In the genomic region with DNA sequence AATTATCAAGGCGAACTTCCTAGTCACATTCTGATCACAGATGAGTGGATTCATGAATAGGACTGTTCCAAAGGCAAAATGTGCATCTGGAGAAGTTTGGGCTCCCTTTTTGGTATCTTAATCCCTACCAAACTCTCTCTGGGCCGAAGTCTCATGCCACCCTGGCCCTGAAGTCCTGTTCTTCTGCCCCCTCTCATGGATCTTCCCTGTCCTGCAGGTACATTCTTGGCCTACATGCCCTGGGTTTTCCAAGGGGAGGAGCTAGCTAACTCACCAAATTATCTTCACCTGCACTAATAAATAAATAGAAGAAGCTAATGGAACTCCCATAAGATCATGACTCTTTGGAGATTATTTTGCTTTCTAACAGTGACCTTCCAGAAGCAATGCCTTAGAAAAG, we compare ENCODE assay signal across 29 cellular contexts. TPM values are rescaled to one million over a fixed set of nuclear protein-coding genes. Genes with fewer than 3 reads are reported as not detected.
"Had no signal": no experiment of that assay in that cellular context is flagged by ENCODE, and none has a peak within 500 bp of the region (broad histone marks: within the 10 kb centered on the region; RNA-seq: fewer than 3 reads in every experiment).

No MANE protein-coding gene starts in this region.

- H3K4me1 Mint-ChIP-seq: activated CD4-positive, alpha-beta memory T cell treated with anti-CD3 and anti-CD28 coated beads, Interleukin-2, amount 10 ng/mL, durations not matched to agents 7 days and 5 days; activated CD4-positive, alpha-beta T cell treated with anti-CD3 and anti-CD28 coated beads, Interleukin-2, amount 10 ng/mL, durations not matched to agents 7 days and 5 days; activated naive CD4-positive, alpha-beta T cell treated with anti-CD3 and anti-CD28 coated beads, Interleukin-2, amount 10 ng/mL, durations not matched to agents 7 days and 5 days; activated naive CD8-positive, alpha-beta T cell treated with anti-CD3 and anti-CD28 coated beads, Interleukin-2, amount 10 ng/mL, durations not matched to agents 7 days and 5 days; brain had no signal

- DNase-seq: activated CD4-positive, alpha-beta memory T cell treated with anti-CD3 and anti-CD28 coated beads, Interleukin-2, amount 10 ng/mL, durations not matched to agents 7 days and 5 days; activated CD4-positive, alpha-beta T cell treated with anti-CD3 and anti-CD28 coated beads for 1 hour; activated CD4-positive, alpha-beta T cell treated with anti-CD3 and anti-CD28 coated beads for 4 hours; activated CD4-positive, alpha-beta T cell treated with anti-CD3 and anti-CD28 coated beads, Interleukin-2, amount 10 ng/mL, durations not matched to agents 7 days and 5 days; activated CD4-positive, alpha-beta T cell treated with anti-CD3 and anti-CD28 coated beads, Interleukin-2, amount 50 U/mL, for 4 hours; activated CD8-positive, alpha-beta memory T cell treated with anti-CD3 and anti-CD28 coated beads, Interleukin-2, amount 50 U/mL, for 48 hours; activated gamma-delta T cell; activated naive CD4-positive, alpha-beta T cell; activated naive CD4-positive, alpha-beta T cell treated with anti-CD3 and anti-CD28 coated beads, Interleukin-2, amount 10 ng/mL, durations not matched to agents 7 days and 5 days; activated naive CD8-positive, alpha-beta T cell treated with anti-CD3 and anti-CD28 coated beads, Interleukin-2, amount 10 ng/mL, durations not matched to agents 7 days and 5 days; activated T-cell treated with anti-CD3 and anti-CD28 coated beads for 4 hours; activated T-cell treated with anti-CD3 and anti-CD28 coated beads, Interleukin-2, amount 50 U/mL, for 24 hours; activated T-cell treated with anti-CD3 and anti-CD28 coated beads, Interleukin-2, amount 50 U/mL, for 72 hours; central memory CD4-positive, alpha-beta T cell; cerebellar nuclear complex; colonic mucosa; effector CD8-positive, alpha-beta T cell; erythroblast; foreskin keratinocyte; gastrocnemius medialis; heart right ventricle; T-helper 2 cell had no signal

- H3K9me3 ChIP-seq: ascending aorta, breast epithelium, colonic mucosa, esophagus muscularis mucosa, gastrocnemius medialis, heart right ventricle had no signal

- ATAC-seq: activated naive CD4-positive, alpha-beta T cell treated with anti-CD3 and anti-CD28 coated beads, Interleukin-2, amount 50 U/mL, for 72 hours; activated T-cell treated with anti-CD3 and anti-CD28 coated beads, Interleukin-2, amount 50 U/mL, for 72 hours; foreskin keratinocyte; gastrocnemius medialis; heart right ventricle had no signal

- H3K4me3 ChIP-seq: ascending aorta, breast epithelium, cardiac muscle cell, colonic mucosa, esophagus muscularis mucosa, gastrocnemius medialis, heart right ventricle had no signal

- H3K27ac ChIP-seq: ascending aorta, breast epithelium, cardiac muscle cell, colonic mucosa, esophagus muscularis mucosa, foreskin keratinocyte, gastrocnemius medialis, heart right ventricle had no signal

- H3K27me3 ChIP-seq: ascending aorta, breast epithelium, cardiac muscle cell, colonic mucosa, esophagus muscularis mucosa, foreskin keratinocyte, gastrocnemius medialis had no signal

- H3K9me3 Mint-ChIP-seq: activated CD4-positive, alpha-beta memory T cell treated with anti-CD3 and anti-CD28 coated beads, Interleukin-2, amount 10 ng/mL, durations not matched to agents 7 days and 5 days; activated CD4-positive, alpha-beta T cell treated with anti-CD3 and anti-CD28 coated beads, Interleukin-2, amount 10 ng/mL, durations not matched to agents 7 days and 5 days; activated naive CD4-positive, alpha-beta T cell treated with anti-CD3 and anti-CD28 coated beads, Interleukin-2, amount 10 ng/mL, durations not matched to agents 7 days and 5 days; activated naive CD4-positive, alpha-beta T cell treated with anti-CD3 and anti-CD28 coated beads, Interleukin-2, amount 50 U/mL, for 72 hours; activated naive CD8-positive, alpha-beta T cell treated with anti-CD3 and anti-CD28 coated beads, Interleukin-2, amount 10 ng/mL, durations not matched to agents 7 days and 5 days; activated T-cell treated with anti-CD3 and anti-CD28 coated beads, Interleukin-2, amount 50 U/mL, for 24 hours; activated T-cell treated with anti-CD3 and anti-CD28 coated beads, Interleukin-2, amount 50 U/mL, for 72 hours; brain had no signal

- H3K4me3 Mint-ChIP-seq: activated CD4-positive, alpha-beta memory T cell treated with anti-CD3 and anti-CD28 coated beads, Interleukin-2, amount 10 ng/mL, durations not matched to agents 7 days and 5 days; activated CD4-positive, alpha-beta T cell treated with anti-CD3 and anti-CD28 coated beads, Interleukin-2, amount 10 ng/mL, durations not matched to agents 7 days and 5 days; activated naive CD4-positive, alpha-beta T cell treated with anti-CD3 and anti-CD28 coated beads, Interleukin-2, amount 10 ng/mL, durations not matched to agents 7 days and 5 days; activated naive CD8-positive, alpha-beta T cell treated with anti-CD3 and anti-CD28 coated beads, Interleukin-2, amount 10 ng/mL, durations not matched to agents 7 days and 5 days; activated T-cell treated with anti-CD3 and anti-CD28 coated beads, Interleukin-2, amount 50 U/mL, for 24 hours; activated T-cell treated with anti-CD3 and anti-CD28 coated beads, Interleukin-2, amount 50 U/mL, for 72 hours; brain had no signal

- H3K36me3 Mint-ChIP-seq: activated naive CD4-positive, alpha-beta T cell treated with anti-CD3 and anti-CD28 coated beads, Interleukin-2, amount 10 ng/mL, durations not matched to agents 7 days and 5 days; activated naive CD4-positive, alpha-beta T cell treated with anti-CD3 and anti-CD28 coated beads, Interleukin-2, amount 50 U/mL, for 72 hours; activated naive CD8-positive, alpha-beta T cell treated with anti-CD3 and anti-CD28 coated beads, Interleukin-2, amount 10 ng/mL, durations not matched to agents 7 days and 5 days; brain had no signal

- H3K36me3 ChIP-seq: ascending aorta, breast epithelium, cardiac muscle cell, colonic mucosa, esophagus muscularis mucosa, gastrocnemius medialis, heart right ventricle had no signal

- H3K4me1 ChIP-seq: ascending aorta, breast epithelium, colonic mucosa, esophagus muscularis mucosa, foreskin keratinocyte, gastrocnemius medialis, heart right ventricle had no signal

- H3K27ac Mint-ChIP-seq: activated CD4-positive, alpha-beta memory T cell treated with anti-CD3 and anti-CD28 coated beads, Interleukin-2, amount 10 ng/mL, durations not matched to agents 7 days and 5 days; activated CD4-positive, alpha-beta T cell treated with anti-CD3 and anti-CD28 coated beads, Interleukin-2, amount 10 ng/mL, durations not matched to agents 7 days and 5 days; activated naive CD4-positive, alpha-beta T cell treated with anti-CD3 and anti-CD28 coated beads, Interleukin-2, amount 10 ng/mL, durations not matched to agents 7 days and 5 days; activated naive CD4-positive, alpha-beta T cell treated with anti-CD3 and anti-CD28 coated beads, Interleukin-2, amount 50 U/mL, for 72 hours; activated naive CD8-positive, alpha-beta T cell treated with anti-CD3 and anti-CD28 coated beads, Interleukin-2, amount 10 ng/mL, durations not matched to agents 7 days and 5 days; activated T-cell treated with anti-CD3 and anti-CD28 coated beads, Interleukin-2, amount 50 U/mL, for 24 hours; activated T-cell treated with anti-CD3 and anti-CD28 coated beads, Interleukin-2, amount 50 U/mL, for 72 hours; brain had no signal

RNA-seq across cellular contexts. Expression of a gene that starts 50.3 kb away (rescaled TPM):
- total RNA-seq: activated CD4-positive, alpha-beta memory T cell treated with anti-CD3 and anti-CD28 coated beads, Interleukin-2, amount 10 ng/mL, durations not matched to agents 7 days and 5 days; activated CD4-positive, alpha-beta T cell treated with anti-CD3 and anti-CD28 coated beads, Interleukin-2, amount 10 ng/mL, durations not matched to agents 7 days and 5 days; activated naive CD4-positive, alpha-beta T cell treated with anti-CD3 and anti-CD28 coated beads, Interleukin-2, amount 50 U/mL, for 72 hours; activated naive CD8-positive, alpha-beta T cell treated with anti-CD3 and anti-CD28 coated beads, Interleukin-2, amount 10 ng/mL, durations not matched to agents 7 days and 5 days; activated T-cell treated with anti-CD3 and anti-CD28 coated beads, Interleukin-2, amount 50 U/mL, for 72 hours; ascending aorta; foreskin keratinocyte; gastrocnemius medialis; T-helper 1 cell treated with Interleukin-12 subunit alpha and Interleukin-12 subunit beta and Interleukin-4 antibody, amounts not matched to agents 30 ng/mL and 1 ng/mL, for 36 hours had no signal
- polyA plus RNA-seq: foreskin keratinocyte had no signal
